ENCODE assay signal across 22 cellular contexts in genomic region chr20:41330941-41331340, GRCh38. TPM values are rescaled to one million over a fixed set of nuclear protein-coding genes. Genes with fewer than 3 reads are reported as not detected.
"Had no signal": no experiment of that assay in that cellular context is flagged by ENCODE, and none has a peak within 500 bp of the region (broad histone marks: within the 10 kb centered on the region; RNA-seq: fewer than 3 reads in every experiment).

No MANE protein-coding gene starts in this region.

- DNase-seq: KBM-7, MV-4-11, NCI-H1048, NCI-H1105, NCI-H1417, NCI-H1436 treated with DMSO at 0.1 percent for 48 hours, NCI-H1694, NCI-H1930, NCI-H2081, NCI-H2107, NCI-H446, NCI-H510A, NCI-H524 treated with DMSO at 0.1 percent for 48 hours, NCI-H69, NCI-H774, RPMI8226, SHP77, SK-N-SH had no signal

- H3K9ac ChIP-seq: SK-N-SH had no signal

- FAIRE-seq: RCC 7860 had no signal

- H3K9me3 ChIP-seq: SK-N-SH had no signal

RNA-seq across cellular contexts. Expression of gene EMILIN3, which starts 35.7 kb away (rescaled TPM):
- total RNA-seq: HT1080, LHCN-M2, MCF 10A had no signal
